ENCODE assay signal across 1 cellular context in the genomic region with DNA sequence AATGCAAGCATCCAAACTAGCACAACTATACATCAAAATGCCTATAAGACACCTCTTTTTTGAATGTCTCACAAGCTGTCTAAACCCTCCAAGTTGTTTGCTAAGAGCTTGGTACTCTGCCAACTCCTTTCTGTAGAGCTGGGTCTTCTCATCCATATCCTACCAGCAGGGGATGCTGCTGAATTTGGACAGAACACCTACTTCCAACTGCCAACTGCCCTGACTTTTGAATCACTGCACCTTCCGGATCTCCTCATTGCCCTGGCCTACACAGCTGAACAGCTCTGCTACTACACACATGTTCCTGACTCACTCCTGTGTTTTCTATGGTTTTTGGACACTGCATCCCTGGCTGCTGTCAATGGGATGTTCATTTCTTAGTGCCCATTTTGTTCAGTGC.
TF ChIP-seq lines count a peak whose summit lies in the region.

No MANE protein-coding gene starts in this region.

TF ChIP-seq in GM23338, 12 proteins besides CTCF, POLR2A, EP300 and RAD21 (continued from another document):
- TF ChIP-seq, protein P1, sequence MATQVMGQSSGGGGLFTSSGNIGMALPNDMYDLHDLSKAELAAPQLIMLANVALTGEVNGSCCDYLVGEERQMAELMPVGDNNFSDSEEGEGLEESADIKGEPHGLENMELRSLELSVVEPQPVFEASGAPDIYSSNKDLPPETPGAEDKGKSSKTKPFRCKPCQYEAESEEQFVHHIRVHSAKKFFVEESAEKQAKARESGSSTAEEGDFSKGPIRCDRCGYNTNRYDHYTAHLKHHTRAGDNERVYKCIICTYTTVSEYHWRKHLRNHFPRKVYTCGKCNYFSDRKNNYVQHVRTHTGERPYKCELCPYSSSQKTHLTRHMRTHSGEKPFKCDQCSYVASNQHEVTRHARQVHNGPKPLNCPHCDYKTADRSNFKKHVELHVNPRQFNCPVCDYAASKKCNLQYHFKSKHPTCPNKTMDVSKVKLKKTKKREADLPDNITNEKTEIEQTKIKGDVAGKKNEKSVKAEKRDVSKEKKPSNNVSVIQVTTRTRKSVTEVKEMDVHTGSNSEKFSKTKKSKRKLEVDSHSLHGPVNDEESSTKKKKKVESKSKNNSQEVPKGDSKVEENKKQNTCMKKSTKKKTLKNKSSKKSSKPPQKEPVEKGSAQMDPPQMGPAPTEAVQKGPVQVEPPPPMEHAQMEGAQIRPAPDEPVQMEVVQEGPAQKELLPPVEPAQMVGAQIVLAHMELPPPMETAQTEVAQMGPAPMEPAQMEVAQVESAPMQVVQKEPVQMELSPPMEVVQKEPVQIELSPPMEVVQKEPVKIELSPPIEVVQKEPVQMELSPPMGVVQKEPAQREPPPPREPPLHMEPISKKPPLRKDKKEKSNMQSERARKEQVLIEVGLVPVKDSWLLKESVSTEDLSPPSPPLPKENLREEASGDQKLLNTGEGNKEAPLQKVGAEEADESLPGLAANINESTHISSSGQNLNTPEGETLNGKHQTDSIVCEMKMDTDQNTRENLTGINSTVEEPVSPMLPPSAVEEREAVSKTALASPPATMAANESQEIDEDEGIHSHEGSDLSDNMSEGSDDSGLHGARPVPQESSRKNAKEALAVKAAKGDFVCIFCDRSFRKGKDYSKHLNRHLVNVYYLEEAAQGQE (IDR thresholded peaks at IDR 0.05; ENCODE audit: unreplicated experiment), result no peak
- TF ChIP-seq, protein P2, sequence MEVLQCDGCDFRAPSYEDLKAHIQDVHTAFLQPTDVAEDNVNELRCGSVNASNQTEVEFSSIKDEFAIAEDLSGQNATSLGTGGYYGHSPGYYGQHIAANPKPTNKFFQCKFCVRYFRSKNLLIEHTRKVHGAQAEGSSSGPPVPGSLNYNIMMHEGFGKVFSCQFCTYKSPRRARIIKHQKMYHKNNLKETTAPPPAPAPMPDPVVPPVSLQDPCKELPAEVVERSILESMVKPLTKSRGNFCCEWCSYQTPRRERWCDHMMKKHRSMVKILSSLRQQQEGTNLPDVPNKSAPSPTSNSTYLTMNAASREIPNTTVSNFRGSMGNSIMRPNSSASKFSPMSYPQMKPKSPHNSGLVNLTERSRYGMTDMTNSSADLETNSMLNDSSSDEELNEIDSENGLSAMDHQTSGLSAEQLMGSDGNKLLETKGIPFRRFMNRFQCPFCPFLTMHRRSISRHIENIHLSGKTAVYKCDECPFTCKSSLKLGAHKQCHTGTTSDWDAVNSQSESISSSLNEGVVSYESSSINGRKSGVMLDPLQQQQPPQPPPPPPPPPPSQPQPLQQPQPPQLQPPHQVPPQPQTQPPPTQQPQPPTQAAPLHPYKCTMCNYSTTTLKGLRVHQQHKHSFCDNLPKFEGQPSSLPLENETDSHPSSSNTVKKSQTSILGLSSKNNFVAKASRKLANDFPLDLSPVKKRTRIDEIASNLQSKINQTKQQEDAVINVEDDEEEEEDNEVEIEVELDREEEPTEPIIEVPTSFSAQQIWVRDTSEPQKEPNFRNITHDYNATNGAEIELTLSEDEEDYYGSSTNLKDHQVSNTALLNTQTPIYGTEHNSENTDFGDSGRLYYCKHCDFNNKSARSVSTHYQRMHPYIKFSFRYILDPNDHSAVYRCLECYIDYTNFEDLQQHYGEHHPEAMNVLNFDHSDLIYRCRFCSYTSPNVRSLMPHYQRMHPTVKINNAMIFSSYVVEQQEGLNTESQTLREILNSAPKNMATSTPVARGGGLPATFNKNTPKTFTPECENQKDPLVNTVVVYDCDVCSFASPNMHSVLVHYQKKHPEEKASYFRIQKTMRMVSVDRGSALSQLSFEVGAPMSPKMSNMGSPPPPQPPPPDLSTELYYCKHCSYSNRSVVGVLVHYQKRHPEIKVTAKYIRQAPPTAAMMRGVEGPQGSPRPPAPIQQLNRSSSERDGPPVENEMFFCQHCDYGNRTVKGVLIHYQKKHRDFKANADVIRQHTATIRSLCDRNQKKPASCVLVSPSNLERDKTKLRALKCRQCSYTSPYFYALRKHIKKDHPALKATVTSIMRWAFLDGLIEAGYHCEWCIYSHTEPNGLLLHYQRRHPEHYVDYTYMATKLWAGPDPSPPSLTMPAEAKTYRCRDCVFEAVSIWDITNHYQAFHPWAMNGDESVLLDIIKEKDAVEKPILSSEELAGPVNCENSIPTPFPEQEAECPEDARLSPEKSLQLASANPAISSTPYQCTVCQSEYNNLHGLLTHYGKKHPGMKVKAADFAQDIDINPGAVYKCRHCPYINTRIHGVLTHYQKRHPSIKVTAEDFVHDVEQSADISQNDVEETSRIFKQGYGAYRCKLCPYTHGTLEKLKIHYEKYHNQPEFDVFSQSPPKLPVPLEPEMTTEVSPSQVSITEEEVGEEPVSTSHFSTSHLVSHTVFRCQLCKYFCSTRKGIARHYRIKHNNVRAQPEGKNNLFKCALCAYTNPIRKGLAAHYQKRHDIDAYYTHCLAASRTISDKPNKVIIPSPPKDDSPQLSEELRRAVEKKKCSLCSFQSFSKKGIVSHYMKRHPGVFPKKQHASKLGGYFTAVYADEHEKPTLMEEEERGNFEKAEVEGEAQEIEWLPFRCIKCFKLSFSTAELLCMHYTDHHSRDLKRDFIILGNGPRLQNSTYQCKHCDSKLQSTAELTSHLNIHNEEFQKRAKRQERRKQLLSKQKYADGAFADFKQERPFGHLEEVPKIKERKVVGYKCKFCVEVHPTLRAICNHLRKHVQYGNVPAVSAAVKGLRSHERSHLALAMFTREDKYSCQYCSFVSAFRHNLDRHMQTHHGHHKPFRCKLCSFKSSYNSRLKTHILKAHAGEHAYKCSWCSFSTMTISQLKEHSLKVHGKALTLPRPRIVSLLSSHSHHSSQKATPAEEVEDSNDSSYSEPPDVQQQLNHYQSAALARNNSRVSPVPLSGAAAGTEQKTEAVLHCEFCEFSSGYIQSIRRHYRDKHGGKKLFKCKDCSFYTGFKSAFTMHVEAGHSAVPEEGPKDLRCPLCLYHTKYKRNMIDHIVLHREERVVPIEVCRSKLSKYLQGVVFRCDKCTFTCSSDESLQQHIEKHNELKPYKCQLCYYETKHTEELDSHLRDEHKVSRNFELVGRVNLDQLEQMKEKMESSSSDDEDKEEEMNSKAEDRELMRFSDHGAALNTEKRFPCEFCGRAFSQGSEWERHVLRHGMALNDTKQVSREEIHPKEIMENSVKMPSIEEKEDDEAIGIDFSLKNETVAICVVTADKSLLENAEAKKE (CRISPR knock-in tag; IDR thresholded peaks at IDR 0.05), result no peak
- TF ChIP-seq JUNB (IDR thresholded peaks at IDR 0.05; ENCODE audit: unreplicated experiment), result no peak
- no peak for TF ChIP-seq STAT1 (IDR thresholded peaks at IDR 0.05; ENCODE audit: unreplicated experiment)
- no peak for TF ChIP-seq ZNF114 (CRISPR knock-in tag; IDR thresholded peaks at IDR 0.05)
